In the genomic region with DNA sequence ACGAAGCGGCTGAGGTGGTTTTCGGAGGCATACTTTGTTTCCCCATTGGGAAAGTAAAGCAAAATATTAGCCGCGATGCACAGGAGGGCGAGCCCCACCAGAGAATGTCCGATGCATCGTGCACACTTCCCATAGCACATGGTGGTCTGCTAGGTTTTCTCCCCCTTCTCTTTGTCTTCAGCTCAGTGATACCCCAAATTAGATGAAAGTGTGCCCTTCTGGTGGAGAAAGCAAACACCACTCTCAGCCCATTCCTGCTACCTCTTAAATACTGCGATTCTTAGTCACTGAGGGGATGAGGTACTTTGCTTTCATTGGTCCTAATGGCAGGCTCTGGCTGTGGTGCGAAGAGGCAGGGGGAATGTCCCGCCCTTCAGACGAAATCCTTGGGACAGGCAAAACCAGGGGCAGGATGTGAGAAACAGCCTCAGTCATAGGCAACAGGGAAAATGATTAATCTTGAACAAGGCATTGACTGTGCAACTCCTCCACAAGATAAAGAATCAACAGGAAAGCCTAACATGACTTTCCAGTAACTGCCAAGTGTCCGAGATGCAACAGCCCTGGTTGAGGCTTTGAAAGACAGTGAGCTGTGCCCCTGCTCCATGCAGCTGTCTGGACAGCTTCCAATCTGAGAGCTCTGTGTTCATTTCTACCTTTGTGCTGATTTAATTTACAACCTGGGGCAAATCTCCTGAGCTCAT, we compare ENCODE assay signal across 8 cellular contexts. TPM values are rescaled to one million over a fixed set of nuclear protein-coding genes. Genes with fewer than 3 reads are reported as not detected.
DNase-seq lines count a peak whose midpoint lies in the region; ATAC-seq and TF ChIP-seq lines count a peak whose summit lies in the region.
"Had no signal": no experiment of that assay in that cellular context is flagged by ENCODE, and none has a peak within 500 bp of the region (broad histone marks: within the 10 kb centered on the region; RNA-seq: fewer than 3 reads in every experiment).

A gene with protein sequence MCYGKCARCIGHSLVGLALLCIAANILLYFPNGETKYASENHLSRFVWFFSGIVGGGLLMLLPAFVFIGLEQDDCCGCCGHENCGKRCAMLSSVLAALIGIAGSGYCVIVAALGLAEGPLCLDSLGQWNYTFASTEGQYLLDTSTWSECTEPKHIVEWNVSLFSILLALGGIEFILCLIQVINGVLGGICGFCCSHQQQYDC (minus strand): TSS at position 242 of the 704 bp plus-strand sequence. CDS start 102 bp downstream, at position 140.

- no peak within 1 kb of the TSS for H3K4me3 Mint-ChIP-seq in activated T-helper 17 cell treated with anti-CD3 and anti-CD28 coated beads, Interleukin-2, amount 50 U/mL, for 72 hours

- no peak for TF ChIP-seq CTCF in smooth muscle cell (IDR thresholded peaks at IDR 0.05; ENCODE audit: borderline replicate concordance, insufficient read depth, poor library complexity, severe bottlenecking)

- peak; percentile 46 for ATAC-seq in activated T-helper 17 cell treated with anti-CD3 and anti-CD28 coated beads, Interleukin-2, amount 50 U/mL, for 72 hours (replicated peaks)
- ATAC-seq in HG02884 (IDR thresholded peaks at IDR 0.05; ENCODE audit: unreplicated experiment) (no peak), GM19328 (IDR thresholded peaks at IDR 0.05; ENCODE audit: unreplicated experiment) (no peak)
- ATAC-seq in activated CD4-positive, CD25-positive, alpha-beta regulatory T cell treated with anti-CD3 and anti-CD28 coated beads, Interleukin-2, amount 50 U/mL, for 24 hours, result no peak

- no peaks in the 10 kb centered on the region for H3K36me3 ChIP-seq in smooth muscle cell (ENCODE audit: low read depth)

- no peaks in the 10 kb centered on the region for H3K9me3 Mint-ChIP-seq in activated T-helper 17 cell treated with anti-CD3 and anti-CD28 coated beads, Interleukin-2, amount 50 U/mL, for 72 hours

- H3K27me3 Mint-ChIP-seq in activated T-helper 17 cell treated with anti-CD3 and anti-CD28 coated beads, Interleukin-2, amount 50 U/mL, for 72 hours, result peaks cover 3% of the 10 kb centered on the region

- no peaks in the 10 kb centered on the region for H3F3A ChIP-seq in smooth muscle cell (ENCODE audit: low read depth)

- no peaks in the 10 kb centered on the region for H3K9me3 ChIP-seq in smooth muscle cell (replicated peaks; ENCODE audit: low read depth)

- H3K4me1 Mint-ChIP-seq in activated T-helper 17 cell treated with anti-CD3 and anti-CD28 coated beads, Interleukin-2, amount 50 U/mL, for 72 hours, result no peaks in the 10 kb centered on the region

- H3K27me3 ChIP-seq in smooth muscle cell (ENCODE audit: low read depth), result no peaks in the 10 kb centered on the region

- H3K4me2 ChIP-seq in smooth muscle cell, result peak within 1 kb of the TSS; percentile 57

- peak within 1 kb of the TSS; percentile 1 for H2AFZ ChIP-seq in smooth muscle cell (ENCODE audit: low read depth)

- H3K27ac ChIP-seq in smooth muscle cell (ENCODE audit: low read depth), result peak within 1 kb of the TSS; percentile 76

- H3K27ac Mint-ChIP-seq in activated T-helper 17 cell treated with anti-CD3 and anti-CD28 coated beads, Interleukin-2, amount 50 U/mL, for 72 hours, result no peak within 1 kb of the TSS

- peak; percentile 54 for DNase-seq in HuH-7.5 (ENCODE audit: low spot score)
- peak; percentile 92 for DNase-seq in hepatic stellate cell (ENCODE audit: low spot score)
- no peak for DNase-seq in smooth muscle cell (lab: John Stamatoyannopoulos, UW; ENCODE audit: unreplicated experiment)

- H3K4me3 ChIP-seq in smooth muscle cell, result peak within 1 kb of the TSS; percentile 44

- no peaks in the 10 kb centered on the region for H4K20me1 ChIP-seq in smooth muscle cell (ENCODE audit: low read depth)

- H3K36me3 Mint-ChIP-seq in activated T-helper 17 cell treated with anti-CD3 and anti-CD28 coated beads, Interleukin-2, amount 50 U/mL, for 72 hours (ENCODE audit: low read depth), result no peaks in the 10 kb centered on the region

- H3K79me2 ChIP-seq in smooth muscle cell (ENCODE audit: low read depth), result no peaks in the 10 kb centered on the region

- H3K9ac ChIP-seq in smooth muscle cell (ENCODE audit: low read depth), result peak within 1 kb of the TSS; percentile 68

- H3K4me1 ChIP-seq in smooth muscle cell (ENCODE audit: low read depth), result peaks cover 13% of the 10 kb centered on the region

- 64% methylated on average over 13 of the region's 13 CpGs for WGBS in smooth muscle cell (ENCODE audit: low lambda C conversion rate)

RNA-seq across cellular contexts. Expression of the gene that starts here (rescaled TPM):
- total RNA-seq in activated T-helper 17 cell treated with anti-CD3 and anti-CD28 coated beads, Interleukin-2, amount 50 U/mL, for 72 hours, result under 1 TPM in 1 of 2 donors, not detected in 1; 0.32 TPM
- total RNA-seq in smooth muscle cell, result 113 and 134 TPM in 2 replicates
- 37.5 and 83.3 TPM in 2 replicates for polyA plus RNA-seq in smooth muscle cell
- total RNA-seq: T-helper 2 cell treated with Interferon-gamma antibody and Interleukin-4, amounts not matched to agents 100 ng/mL and 5 ng/mL, for 36 hours had no signal

Comparison
In these comparisons a context has a peak if more than half of its experiments do, and no peak if none do; other contexts are left out.
1. RNA of the gene that starts here (total RNA-seq): 113 to 134 TPM in smooth muscle cell; 0.32 TPM in activated T-helper 17 cell treated with anti-CD3 and anti-CD28 coated beads, Interleukin-2, amount 50 U/mL, for 72 hours; every median in the first group is over 10 times any median in the second.
2. Peak in ATAC-seq in activated T-helper 17 cell treated with anti-CD3 and anti-CD28 coated beads, Interleukin-2, amount 50 U/mL, for 72 hours; RNA of the gene not detected or under 1 TPM.